Comparison of ENCODE assay signal across 8 cellular contexts in genomic region chr11:120209750-120210650, GRCh38. TPM values are rescaled to one million over a fixed set of nuclear protein-coding genes. Genes with fewer than 3 reads are reported as not detected.
A peak's percentile ranks its signal among the peaks of the same experiment; 100 is the strongest.
DNase-seq lines count a peak whose midpoint lies in the region; ATAC-seq and TF ChIP-seq lines count a peak whose summit lies in the region.

No MANE protein-coding gene starts in this region.

- no peaks in the 10 kb centered on the region for H3K9me3 Mint-ChIP-seq in MCF 10A (ENCODE audit: unreplicated experiment)
- H3K9me3 Mint-ChIP-seq in mesothelial cell of epicardium = no peaks in the 10 kb centered on the region

- DNase-seq in AG04449 (ENCODE audit: low read depth, low spot score) = no peak
- DNase-seq in IMR-90 = no peak
- no peak for DNase-seq in MCF 10A (ENCODE audit: unreplicated experiment)
- DNase-seq in mesothelial cell of epicardium (ENCODE audit: low spot score in 2 of 2, unreplicated experiment in 2 of 2) = no peak
- DNase-seq in middle frontal gyrus (ENCODE audit: extremely low spot score, low spot score) = no peak
- DNase-seq in OCI-M2 (lab: John Stamatoyannopoulos, UW; ENCODE audit: unreplicated experiment) = no peak
- no peak for DNase-seq in HT-29 (ENCODE audit: low spot score)

- H3K4me1 Mint-ChIP-seq in MCF 10A (ENCODE audit: insufficient read depth, unreplicated experiment) (peaks cover 46% of the 10 kb centered on the region), mesothelial cell of epicardium (peaks cover 32% of the 10 kb centered on the region)

- peak overlapping the region; percentile 48 for H3K14ac ChIP-seq in IMR-90 (replicated peaks; ENCODE audit: low read depth, low read length)

- no peaks in the 10 kb centered on the region for H3K9me3 ChIP-seq in IMR-90 (ENCODE audit: control insufficient read depth, insufficient read depth, low read length)

- H3K27me3 ChIP-seq in IMR-90 (ENCODE audit: control insufficient read depth, insufficient read depth, low read length) = no peaks in the 10 kb centered on the region

- H3K18ac ChIP-seq in IMR-90 (ENCODE audit: low read depth, low read length) = peak overlapping the region; percentile 92

- in situ Hi-C loops in IMR-90 (cut with MboI; ENCODE audit: low sequenced_read_pairs) = no loop called here

- H3K4me3 ChIP-seq in AG04449 (ENCODE audit: low read depth, low read length) (peak overlapping the region; percentile 74), IMR-90 (ENCODE audit: insufficient read depth, low read depth, low read length) (peak overlapping the region; percentile 77)

- H3K4me3 Mint-ChIP-seq in MCF 10A (ENCODE audit: unreplicated experiment) = peak overlapping the region; percentile 80
- peak overlapping the region; percentile 76 for H3K4me3 Mint-ChIP-seq in mesothelial cell of epicardium

- peak overlapping the region; percentile 84 for H3K4ac ChIP-seq in IMR-90 (ENCODE audit: low read depth, low read length)

- POLR2A ChIA-PET in AG04449 (lab: Yijun Ruan, JAX) = no interaction called here
- POLR2A ChIA-PET in IMR-90 (lab: Charles Lee; ENCODE audit: unreplicated experiment) = no interaction called here
- POLR2A ChIA-PET in MCF 10A (lab: Yijun Ruan, JAX) = interaction anchor here (0.6 to 2.0 kb wide), 3 partner anchors 15 to 73 kb away, joined by 3 to 7 read pairs (median 3); partner anchors contain the start of gene TRIM29

- dilution Hi-C loops in IMR-90 (cut with HindIII; ENCODE audit: low sequenced_read_pairs, unreplicated experiment) = no loop called here

- H3K9ac ChIP-seq in IMR-90 (ENCODE audit: low read depth, low read length) = peak overlapping the region; percentile 88

- H2AK9ac ChIP-seq in IMR-90 (replicated peaks; ENCODE audit: low read depth, low read length, poor library complexity) = peak overlapping the region; percentile 63

- peak overlapping the region; percentile 70 for H3K56ac ChIP-seq in IMR-90 (ENCODE audit: extremely low read depth, insufficient read depth, low read length)

- peak overlapping the region; percentile 84 for H2BK20ac ChIP-seq in IMR-90 (ENCODE audit: low read depth, low read length)

- H3K4me1 ChIP-seq in IMR-90 (ENCODE audit: control insufficient read depth, insufficient read depth, low read length) = peaks cover 15% of the 10 kb centered on the region

- no peaks in the 10 kb centered on the region for H4K20me1 ChIP-seq in IMR-90 (ENCODE audit: insufficient read depth, low read length)

- peak overlapping the region; percentile 18 for H2BK5ac ChIP-seq in IMR-90 (ENCODE audit: low read depth, low read length, poor library complexity, severe bottlenecking)

- H2BK15ac ChIP-seq in IMR-90 (ENCODE audit: low read depth, low read length) = peak overlapping the region; percentile 63; the same call in 1 of the 3 replicates

- H3K27ac Mint-ChIP-seq in MCF 10A (ENCODE audit: low read depth, unreplicated experiment) (peak overlapping the region; percentile 59), mesothelial cell of epicardium (peak overlapping the region; percentile 93)

- H3K9me1 ChIP-seq in IMR-90 (ENCODE audit: insufficient read depth, low read length) = peaks cover 13% of the 10 kb centered on the region

- peak overlapping the region; percentile 97 for H3K4me2 ChIP-seq in IMR-90 (ENCODE audit: low read depth, low read length)

- TF ChIP-seq POLR2A in IMR-90 (IDR thresholded peaks at IDR 0.05; ENCODE audit: low read depth, low read length) = no peak

- peak overlapping the region; percentile 37 for H2AK5ac ChIP-seq in IMR-90 (ENCODE audit: low read depth, low read length)

- no peak for ATAC-seq in IMR-90 (ENCODE audit: low read depth)
- no peak for ATAC-seq in GM19397 (IDR thresholded peaks at IDR 0.05; ENCODE audit: unreplicated experiment)

- peak overlapping the region; percentile 92 for H3K27ac ChIP-seq in IMR-90 (ENCODE audit: insufficient read depth, low read length)

- H4K91ac ChIP-seq in IMR-90 (ENCODE audit: insufficient read depth, low read depth, low read length) = peak overlapping the region; percentile 74

- no peaks in the 10 kb centered on the region for H3K36me3 ChIP-seq in IMR-90 (ENCODE audit: control insufficient read depth, insufficient read depth, low read length)

- peak overlapping the region; percentile 57 for H3K23ac ChIP-seq in IMR-90 (ENCODE audit: low read depth, low read length)

- H2AFZ ChIP-seq in IMR-90 (replicated peaks; ENCODE audit: low read length, poor library complexity) = peak overlapping the region; percentile 89

- intact Hi-C loops in IMR-90 (cut with micrococcal nuclease) (loop anchor here (5.0 kb wide), 2 partner anchors 38 to 483 kb away; partner anchors contain the start of gene NECTIN1), MCF 10A (cut with micrococcal nuclease) (no loop called here)

- CTCF ChIA-PET in AG04449 (lab: Yijun Ruan, JAX) (interaction anchor here (0.8 to 1.9 kb wide), 4 partner anchors 19 to 96 kb away, joined by 3 to 10 read pairs (median 4); no protein-coding TSS in a partner anchor), IMR-90 (lab: Yijun Ruan, JAX) (no interaction called here), MCF 10A (lab: Yijun Ruan, JAX) (interaction anchor here (1.0 kb wide), 1 partner anchor 19 kb away, joined by 4 read pairs; no protein-coding TSS in a partner anchor)

- H4K5ac ChIP-seq in IMR-90 (ENCODE audit: low read depth, low read length) = peak overlapping the region; percentile 96

- TF ChIP-seq RAD21 in IMR-90 (IDR thresholded peaks at IDR 0.05; ENCODE audit: low read length) = no peak

- peak overlapping the region; percentile 94 to 96 for H4K8ac ChIP-seq in IMR-90 (ENCODE audit: low read depth in 2 of 2, low read length in 2 of 2)

- no TSS peak for BruUV-seq in IMR-90 (replicated peaks; lab: Mats Ljungman, UMichigan)
- BruUV-seq in MCF 10A (replicated peaks; lab: Mats Ljungman, UMichigan) = TSS peak; percentile 84

- TF ChIP-seq CTCF in AG04449 (IDR thresholded peaks at IDR 0.05; ENCODE audit: insufficient read depth, low read length, missing control alignments) (no peak), IMR-90 (conservative IDR thresholded peaks at IDR 0.05; ENCODE audit: low read depth, low read length) (no peak), MCF 10A (IDR thresholded peaks at IDR 0.05; ENCODE audit: unreplicated experiment) (no peak), mesothelial cell of epicardium (IDR thresholded peaks at IDR 0.05; ENCODE audit: unreplicated experiment) (no peak)

- WGBS in IMR-90 (ENCODE audit: extremely low coverage in 2 of 2, insufficient read length in 1 of 2), 2 experiments = 20% methylated on average over 7 of the region's 27 CpGs; no CpG with 5 or more reads in 1 of the 2 experiments

- H3K79me1 ChIP-seq in IMR-90 (ENCODE audit: low read depth in 1 of 2, low read length in 2 of 2) = peaks cover 20 to 41% of the 10 kb centered on the region in 2 experiments

- no peaks in the 10 kb centered on the region for H3K36me3 Mint-ChIP-seq in MCF 10A (ENCODE audit: insufficient read depth, unreplicated experiment)
- no peaks in the 10 kb centered on the region for H3K36me3 Mint-ChIP-seq in mesothelial cell of epicardium

- peak overlapping the region; percentile 66 for H2BK120ac ChIP-seq in IMR-90 (ENCODE audit: low read depth, low read length)

- H3K27me3 Mint-ChIP-seq in MCF 10A (ENCODE audit: insufficient read depth, unreplicated experiment) = no peaks in the 10 kb centered on the region
- H3K27me3 Mint-ChIP-seq in mesothelial cell of epicardium (ENCODE audit: low read depth) = peaks cover 69% of the 10 kb centered on the region

TF ChIP-seq in IMR-90, 13 proteins besides CTCF, POLR2A, EP300 and RAD21:
- TF ChIP-seq CHD1 (IDR thresholded peaks at IDR 0.05; ENCODE audit: low read depth, low read length) (no peak), MXI1 (IDR thresholded peaks at IDR 0.05; ENCODE audit: borderline replicate concordance, low read depth, low read length) (no peak), MAFK (IDR thresholded peaks at IDR 0.05; ENCODE audit: low read depth, low read length) (no peak), NFE2L2 (IDR thresholded peaks at IDR 0.05; ENCODE audit: low read depth, low read length) (no peak), RCOR1 (IDR thresholded peaks at IDR 0.05; ENCODE audit: insufficient replicate concordance, low read length) (no peak), SMC3 (IDR thresholded peaks at IDR 0.05; ENCODE audit: low read depth, low read length) (no peak), CEBPB (IDR thresholded peaks at IDR 0.05; ENCODE audit: low read depth, low read length) (no peak), BHLHE40 (IDR thresholded peaks at IDR 0.05; ENCODE audit: low read depth, low read length) (no peak)
- TF ChIP-seq, protein P1, sequence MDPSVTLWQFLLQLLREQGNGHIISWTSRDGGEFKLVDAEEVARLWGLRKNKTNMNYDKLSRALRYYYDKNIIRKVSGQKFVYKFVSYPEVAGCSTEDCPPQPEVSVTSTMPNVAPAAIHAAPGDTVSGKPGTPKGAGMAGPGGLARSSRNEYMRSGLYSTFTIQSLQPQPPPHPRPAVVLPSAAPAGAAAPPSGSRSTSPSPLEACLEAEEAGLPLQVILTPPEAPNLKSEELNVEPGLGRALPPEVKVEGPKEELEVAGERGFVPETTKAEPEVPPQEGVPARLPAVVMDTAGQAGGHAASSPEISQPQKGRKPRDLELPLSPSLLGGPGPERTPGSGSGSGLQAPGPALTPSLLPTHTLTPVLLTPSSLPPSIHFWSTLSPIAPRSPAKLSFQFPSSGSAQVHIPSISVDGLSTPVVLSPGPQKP (IDR thresholded peaks at IDR 0.05; ENCODE audit: borderline replicate concordance, low read depth, low read length) = no peak

RNA-seq across cellular contexts. Expression of gene OAF, which starts 0.8 kb away (rescaled TPM):
- total RNA-seq in IMR-90 (2012; rRNA removed) (9.9 and 10.8 TPM in 2 replicates), MCF 10A (2022) (21.6 and 34.8 TPM in 2 replicates), mesothelial cell of epicardium (32.2 to 35.8 TPM (median 33.8 TPM) in 3 replicates)
- polyA plus RNA-seq in IMR-90 (2012; rRNA removed) = 42.0 and 53.1 TPM in 2 replicates
- polyA plus RNA-seq in IMR-90 (2012; cell fraction: cytosol; rRNA removed) = 68.2 and 111 TPM in 2 replicates
- polyA plus RNA-seq in IMR-90 (2012; cell fraction: nucleus; rRNA removed; ENCODE audit: low replicate concordance) = 38.8 and 119 TPM in 2 replicates
- 68.5 and 87.3 TPM in 2 replicates for total RNA-seq in HT-29 (2014; rRNA removed; shearing (Covaris generic))

RNA-seq across cellular contexts. Expression of gene POU2F3, which starts 29.9 kb away (rescaled TPM):
- total RNA-seq in IMR-90 (2012; rRNA removed) = under 0.01 TPM in 1 of 2 replicates, not detected in the other
- polyA plus RNA-seq in IMR-90 (2012; rRNA removed) = 0.09 and 0.14 TPM in 2 replicates
- polyA plus RNA-seq in IMR-90 (2012; cell fraction: cytosol; rRNA removed) = 0.08 TPM in 1 of 2 replicates, not detected in the other
- 0.02 and 0.06 TPM in 2 replicates for polyA plus RNA-seq in IMR-90 (2012; cell fraction: nucleus; rRNA removed; ENCODE audit: low replicate concordance)
- total RNA-seq in MCF 10A (2022) = not detected in 2 replicates
- 0.55 to 0.98 TPM (median 0.86 TPM) in 3 replicates for total RNA-seq in mesothelial cell of epicardium
- total RNA-seq in HT-29 (2014; rRNA removed; shearing (Covaris generic)) = 0.28 and 0.86 TPM in 2 replicates
